Comparison of ENCODE assay signal across 19 cellular contexts in the genomic region with DNA sequence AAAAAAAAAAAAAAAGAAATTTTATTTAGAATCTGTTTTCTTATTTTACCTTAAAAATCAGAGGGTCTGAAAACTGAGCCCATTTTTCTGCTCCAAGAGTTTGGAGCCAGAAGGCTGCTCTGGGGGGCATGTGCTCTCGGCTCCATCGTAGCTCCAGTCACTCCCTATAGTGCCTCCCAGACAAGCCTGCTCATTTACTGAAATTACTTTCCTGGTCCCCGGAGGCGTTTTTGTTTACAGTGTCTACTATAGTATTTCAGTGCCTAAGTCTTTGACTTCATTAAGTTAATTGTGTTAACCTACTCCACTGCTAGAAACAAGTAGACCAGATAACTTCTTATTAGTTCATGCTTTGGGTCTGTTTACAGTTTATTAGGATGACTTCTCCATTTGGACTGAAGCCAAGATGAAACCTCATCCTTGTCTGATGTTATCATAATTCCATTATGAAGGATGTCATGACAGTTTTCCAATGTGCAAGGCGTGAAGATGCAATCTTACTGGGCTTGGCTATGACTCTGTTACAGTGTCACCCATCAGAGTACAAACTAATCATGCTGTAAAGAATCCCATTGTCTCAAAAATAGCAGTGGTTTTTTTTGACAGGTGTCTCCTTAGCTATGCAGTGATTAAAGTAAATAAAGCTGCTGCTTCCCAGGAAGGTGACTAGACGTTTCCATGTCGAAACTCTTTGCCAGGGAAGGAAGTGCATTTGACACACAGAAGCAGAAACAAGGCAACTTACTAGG.
DNase-seq lines count a peak whose midpoint lies in the region; ATAC-seq and TF ChIP-seq lines count a peak whose summit lies in the region.
"Had no signal": no experiment of that assay in that cellular context is flagged by ENCODE, and none has a peak within 500 bp of the region (broad histone marks: within the 10 kb centered on the region; RNA-seq: fewer than 3 reads in every experiment).

No MANE protein-coding gene starts in this region.

- no peaks in the 10 kb centered on the region for H3K9me3 ChIP-seq in heart right ventricle
- H3K9me3 ChIP-seq: A549 had no signal

- H3K4me3 ChIP-seq in heart right ventricle: no peak overlapping the region
- H3K4me3 ChIP-seq: A549, esophagus squamous epithelium, smooth muscle cell had no signal

- no peak overlapping the region for H3K27ac ChIP-seq in heart right ventricle
- H3K27ac ChIP-seq: A549, esophagus squamous epithelium had no signal

- H3K36me3 ChIP-seq in heart right ventricle: no peaks in the 10 kb centered on the region
- H3K36me3 ChIP-seq: esophagus squamous epithelium had no signal

- no peaks in the 10 kb centered on the region for H3K27me3 Mint-ChIP-seq in brain
- H3K27me3 Mint-ChIP-seq: activated CD4-positive, alpha-beta T cell treated with anti-CD3 and anti-CD28 coated beads, Interleukin-2, amount 10 ng/mL, durations not matched to agents 24 days and 14 days; stimulated activated memory B cell treated with anti-CD40 and anti-IgM and Interleukin-4, amounts not matched to agents 10 μg/mL and 1 μg/mL and 100 μg/mL, for 72 hours had no signal

- WGBS in heart right ventricle, 2 donors: 52 to 61% methylated on average over 7 of the region's 7 CpGs

- intact Hi-C loops in heart right ventricle (cut with DNase I): no loop called here

- peaks cover 0 to 3% (median 0%) of the 10 kb centered on the region in 7 donors for H3K27me3 ChIP-seq in heart right ventricle
- H3K27me3 ChIP-seq: dorsolateral prefrontal cortex, esophagus squamous epithelium had no signal

- TF ChIP-seq CTCF in brain (conservative IDR thresholded peaks at IDR 0.05) (no peak), heart right ventricle (IDR thresholded peaks at IDR 0.05) (no peak)

- H3K4me1 Mint-ChIP-seq in brain: peaks cover 43% of the 10 kb centered on the region
- H3K4me1 Mint-ChIP-seq: activated CD4-positive, alpha-beta T cell treated with anti-CD3 and anti-CD28 coated beads, Interleukin-2, amount 10 ng/mL, durations not matched to agents 24 days and 14 days; CD14-positive monocyte; stimulated activated memory B cell treated with anti-CD40 and anti-IgM and Interleukin-4, amounts not matched to agents 10 μg/mL and 1 μg/mL and 100 μg/mL, for 72 hours had no signal

- H3K4me3 Mint-ChIP-seq in brain: peak overlapping the region in 1 of 5 experiments; percentile 32
- H3K4me3 Mint-ChIP-seq: activated CD4-positive, alpha-beta T cell treated with anti-CD3 and anti-CD28 coated beads, Interleukin-2, amount 10 ng/mL, durations not matched to agents 24 days and 14 days; CD14-positive monocyte; stimulated activated memory B cell treated with anti-CD40 and anti-IgM and Interleukin-4, amounts not matched to agents 10 μg/mL and 1 μg/mL and 100 μg/mL, for 72 hours had no signal

- peak overlapping the region in 3 of 5 experiments; percentile 26 to 76 (median 63) for H3K27ac Mint-ChIP-seq in brain
- H3K27ac Mint-ChIP-seq: activated CD4-positive, alpha-beta T cell treated with anti-CD3 and anti-CD28 coated beads, Interleukin-2, amount 10 ng/mL, durations not matched to agents 24 days and 14 days; CD14-positive monocyte; stimulated activated memory B cell treated with anti-CD40 and anti-IgM and Interleukin-4, amounts not matched to agents 10 μg/mL and 1 μg/mL and 100 μg/mL, for 72 hours had no signal

- DNase-seq in NCI-H1417 (lab: John Stamatoyannopoulos, UW) (peak in 2 of 3 experiments; percentile 17 to 41), NCI-H1417 treated with DMSO at 0.1 percent for 48 hours (lab: John Stamatoyannopoulos, UW) (no peak), NCI-H510A (lab: John Stamatoyannopoulos, UW) (peak; percentile 60), pons (ENCODE audit: low spot score) (peak; percentile 7), epidermal melanocyte (ENCODE audit: insufficient read length, low spot score) (no peak), heart right ventricle (no peak), HuH-7.5 (ENCODE audit: low spot score) (no peak)
- DNase-seq: activated CD4-positive, alpha-beta T cell treated with anti-CD3 and anti-CD28 coated beads, Interleukin-2, amount 10 ng/mL, durations not matched to agents 24 days and 14 days; activated naive CD4-positive, alpha-beta T cell treated with anti-CD3 and anti-CD28 coated beads, Interleukin-2, amount 50 U/mL, for 16 hours; dorsolateral prefrontal cortex; esophagus squamous epithelium; IMR-90; NCI-H1694 treated with DMSO at 0.1 percent for 48 hours; trophoblast cell had no signal

- H3K4me1 ChIP-seq in heart right ventricle: no peaks in the 10 kb centered on the region
- H3K4me1 ChIP-seq: A549, esophagus squamous epithelium had no signal

- H3K36me3 Mint-ChIP-seq in brain: no peaks in the 10 kb centered on the region
- H3K36me3 Mint-ChIP-seq: CD14-positive monocyte; stimulated activated memory B cell treated with anti-CD40 and anti-IgM and Interleukin-4, amounts not matched to agents 10 μg/mL and 1 μg/mL and 100 μg/mL, for 72 hours had no signal

- H3K9me3 Mint-ChIP-seq in brain: peaks cover 0 to 77% (median 3%) of the 10 kb centered on the region in 5 experiments
- H3K9me3 Mint-ChIP-seq: activated CD4-positive, alpha-beta T cell treated with anti-CD3 and anti-CD28 coated beads, Interleukin-2, amount 10 ng/mL, durations not matched to agents 24 days and 14 days; stimulated activated memory B cell treated with anti-CD40 and anti-IgM and Interleukin-4, amounts not matched to agents 10 μg/mL and 1 μg/mL and 100 μg/mL, for 72 hours had no signal

- ATAC-seq in heart right ventricle: no peak
- ATAC-seq: A549; stimulated activated memory B cell treated with anti-CD40 and anti-IgM and Interleukin-4, amounts not matched to agents 10 μg/mL and 1 μg/mL and 100 μg/mL, for 72 hours had no signal

Comparison
In these comparisons a context has a peak if more than half of its experiments do, and no peak if none do; other contexts are left out.
1. DNase-seq: peak in NCI-H1417 (2 of 3), NCI-H510A (single experiment) and pons (single experiment); none in NCI-H1417 treated with DMSO at 0.1 percent for 48 hours (single experiment), epidermal melanocyte (single experiment), heart right ventricle (0 of 2) and HuH-7.5 (single experiment).